In genomic region chr15:45427085-45427484, GRCh38 we compare ENCODE assay signal across 27 cellular contexts.
"Had no signal": no experiment of that assay in that cellular context is flagged by ENCODE, and none has a peak within 500 bp of the region (broad histone marks: within the 10 kb centered on the region; RNA-seq: fewer than 3 reads in every experiment).

No MANE protein-coding gene starts in this region.

- H3K4me2 ChIP-seq: hepatocyte had no signal

- H3K79me2 ChIP-seq: hepatocyte had no signal

- DNase-seq: colonic mucosa; cortex of kidney; effector CD8-positive, alpha-beta T cell; effector memory CD8-positive, alpha-beta T cell; endodermal cell; erythroblast; foreskin keratinocyte; heart left ventricle; hypothalamus; immature natural killer cell; islet precursor cell; kidney; kidney glomerular epithelial cell; left cardiac atrium; left lung; left ventricle myocardium superior; mammary epithelial cell; mesendoderm; midbrain; naive thymus-derived CD4-positive, alpha-beta T cell had no signal

- H3K4me1 ChIP-seq: foreskin keratinocyte had no signal

- H3K27ac ChIP-seq: colonic mucosa, epithelial cell of prostate, foreskin keratinocyte, gastroesophageal sphincter, heart left ventricle, hepatocyte, left lung had no signal

- H2AFZ ChIP-seq: hepatocyte had no signal

- H3K4me3 ChIP-seq: colonic mucosa, gastroesophageal sphincter, heart left ventricle, hepatocyte, left lung, lung had no signal

- ATAC-seq: effector memory CD8-positive, alpha-beta T cell; esophagus mucosa; foreskin keratinocyte; gastroesophageal sphincter; heart left ventricle; left cardiac atrium; left lung; left ventricle myocardium superior; naive thymus-derived CD4-positive, alpha-beta T cell had no signal

- H3K9me3 ChIP-seq: colonic mucosa, gastroesophageal sphincter, heart left ventricle, left lung had no signal

- H3K27me3 ChIP-seq: colonic mucosa, hepatocyte had no signal

- FAIRE-seq: endometrium, frontal cortex, kidney had no signal

- H3K36me3 ChIP-seq: colonic mucosa had no signal
